1 cellular context compared by ENCODE assay signal in the genomic region with DNA sequence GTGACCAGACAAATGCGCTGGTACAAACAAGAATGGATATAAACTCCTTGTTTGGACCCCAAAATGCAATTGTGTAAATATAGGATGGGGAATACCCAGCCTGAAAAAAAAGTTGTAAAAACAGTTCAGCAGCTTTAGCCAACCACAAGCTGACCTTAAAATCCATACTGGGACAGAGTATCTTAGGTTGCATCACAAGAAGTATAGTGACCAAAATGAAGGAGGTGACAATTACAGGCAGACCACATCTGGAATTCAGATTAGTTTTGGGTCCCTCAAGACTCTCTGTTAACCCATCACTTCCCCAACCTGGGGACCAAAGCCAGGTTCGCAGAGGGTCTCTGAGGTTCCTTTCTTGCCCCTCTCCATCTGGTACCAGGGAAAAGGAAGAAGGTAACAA.
TF ChIP-seq lines count a peak whose summit lies in the region.

No MANE protein-coding gene starts in this region.

TF ChIP-seq in SK-N-SH, 30 proteins besides CTCF, POLR2A, EP300 and RAD21 (continued from another document):
- TF ChIP-seq, protein P1, sequence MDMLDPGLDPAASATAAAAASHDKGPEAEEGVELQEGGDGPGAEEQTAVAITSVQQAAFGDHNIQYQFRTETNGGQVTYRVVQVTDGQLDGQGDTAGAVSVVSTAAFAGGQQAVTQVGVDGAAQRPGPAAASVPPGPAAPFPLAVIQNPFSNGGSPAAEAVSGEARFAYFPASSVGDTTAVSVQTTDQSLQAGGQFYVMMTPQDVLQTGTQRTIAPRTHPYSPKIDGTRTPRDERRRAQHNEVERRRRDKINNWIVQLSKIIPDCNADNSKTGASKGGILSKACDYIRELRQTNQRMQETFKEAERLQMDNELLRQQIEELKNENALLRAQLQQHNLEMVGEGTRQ (IDR thresholded peaks at IDR 0.05; ENCODE audit: borderline replicate concordance, low read depth, low read length) = no peak
- no peak for TF ChIP-seq MXI1 (IDR thresholded peaks at IDR 0.05; ENCODE audit: low read depth, low read length)
